In the genomic region with DNA sequence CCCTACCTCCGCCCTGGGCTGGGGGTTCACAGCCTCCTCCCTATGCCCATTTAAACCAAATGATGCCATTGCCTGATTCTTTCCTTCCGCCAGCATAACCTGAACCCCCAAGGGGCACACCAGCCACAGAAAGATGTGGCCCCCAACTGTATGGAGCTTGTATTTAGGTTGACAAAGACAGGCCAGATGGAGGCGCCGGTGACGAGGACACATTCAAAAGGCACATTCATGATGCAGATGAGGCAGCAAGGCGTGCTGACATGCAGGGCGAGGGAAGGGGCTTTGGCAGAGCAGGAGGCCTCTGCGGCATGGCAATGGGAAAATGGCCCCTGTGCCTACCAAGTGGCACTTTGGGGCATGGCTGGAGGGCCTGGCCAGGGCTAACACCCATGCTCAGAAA, we compare ENCODE assay signal across 17 cellular contexts.
"Had no signal": no experiment of that assay in that cellular context is flagged by ENCODE, and none has a peak within 500 bp of the region (broad histone marks: within the 10 kb centered on the region; RNA-seq: fewer than 3 reads in every experiment).

No MANE protein-coding gene starts in this region.

- H3K4me3 Mint-ChIP-seq: activated CD4-positive, alpha-beta memory T cell treated with anti-CD3 and anti-CD28 coated beads, Interleukin-2, amount 10 ng/mL, durations not matched to agents 7 days and 5 days; activated naive CD4-positive, alpha-beta T cell treated with anti-CD3 and anti-CD28 coated beads, Interleukin-2, amount 50 U/mL, for 24 hours; central memory CD8-positive, alpha-beta T cell; dendritic cell treated with granulocyte-macrophage colony-stimulating factor and Interleukin-4, amounts not matched to agents 40 ng/mL and 50 ng/mL, for 4 days; immature natural killer cell; naive B cell; stimulated activated naive CD8-positive, alpha-beta T cell treated with anti-CD3 and anti-CD28 coated beads, Interleukin-15, Interleukin-2, amounts not matched to agents 100 ng/mL and 50 ng/mL, for 24 hours; T-helper 2 cell treated with Interferon-gamma antibody and Interleukin-4, amounts not matched to agents 5 μg/mL and 100 μg/mL, for 36 hours had no signal

- H3K4me3 ChIP-seq: body of pancreas, lower lobe of right lung, testis, upper lobe of right lung had no signal

- DNase-seq: activated CD4-positive, alpha-beta memory T cell treated with anti-CD3 and anti-CD28 coated beads, Interleukin-2, amount 10 ng/mL, durations not matched to agents 7 days and 5 days; amniotic stem cell; body of pancreas; immature natural killer cell; left cardiac atrium; lower lobe of right lung; naive B cell; occipital lobe; stimulated activated CD4-positive, alpha-beta T cell treated with anti-CD3 and anti-CD28 coated beads, Interleukin-4, amount 100 ng/mL, for 1 hour; stimulated activated CD8-positive, alpha-beta memory T cell treated with anti-CD3 and anti-CD28 coated beads, Interleukin-4, amount 100 ng/mL, for 48 hours; testis; upper lobe of right lung had no signal

- H3K27me3 ChIP-seq: body of pancreas, testis, upper lobe of right lung had no signal

- H3K4me1 Mint-ChIP-seq: activated naive CD4-positive, alpha-beta T cell treated with anti-CD3 and anti-CD28 coated beads, Interleukin-2, amount 50 U/mL, for 24 hours had no signal

- H3K9me3 Mint-ChIP-seq: activated CD4-positive, alpha-beta memory T cell treated with anti-CD3 and anti-CD28 coated beads, Interleukin-2, amount 10 ng/mL, durations not matched to agents 7 days and 5 days; activated naive CD4-positive, alpha-beta T cell treated with anti-CD3 and anti-CD28 coated beads, Interleukin-2, amount 50 U/mL, for 24 hours; central memory CD8-positive, alpha-beta T cell; dendritic cell treated with granulocyte-macrophage colony-stimulating factor and Interleukin-4, amounts not matched to agents 40 ng/mL and 50 ng/mL, for 4 days; immature natural killer cell; naive B cell; stimulated activated naive CD8-positive, alpha-beta T cell treated with anti-CD3 and anti-CD28 coated beads, Interleukin-15, Interleukin-2, amounts not matched to agents 100 ng/mL and 50 ng/mL, for 24 hours; T-helper 2 cell treated with Interferon-gamma antibody and Interleukin-4, amounts not matched to agents 5 μg/mL and 100 μg/mL, for 36 hours had no signal

- H3K27ac ChIP-seq: body of pancreas, lower lobe of right lung, testis, upper lobe of right lung had no signal

- ATAC-seq: body of pancreas, left cardiac atrium, lower lobe of right lung, upper lobe of right lung had no signal

- H3K9me3 ChIP-seq: body of pancreas, lower lobe of right lung, testis, upper lobe of right lung had no signal

- H3K27ac Mint-ChIP-seq: activated CD4-positive, alpha-beta memory T cell treated with anti-CD3 and anti-CD28 coated beads, Interleukin-2, amount 10 ng/mL, durations not matched to agents 7 days and 5 days; activated naive CD4-positive, alpha-beta T cell treated with anti-CD3 and anti-CD28 coated beads, Interleukin-2, amount 50 U/mL, for 24 hours; dendritic cell treated with granulocyte-macrophage colony-stimulating factor and Interleukin-4, amounts not matched to agents 40 ng/mL and 50 ng/mL, for 4 days; immature natural killer cell; naive B cell; stimulated activated naive CD8-positive, alpha-beta T cell treated with anti-CD3 and anti-CD28 coated beads, Interleukin-15, Interleukin-2, amounts not matched to agents 100 ng/mL and 50 ng/mL, for 24 hours; T-helper 2 cell treated with Interferon-gamma antibody and Interleukin-4, amounts not matched to agents 5 μg/mL and 100 μg/mL, for 36 hours had no signal

- H3K27me3 Mint-ChIP-seq: activated CD4-positive, alpha-beta memory T cell treated with anti-CD3 and anti-CD28 coated beads, Interleukin-2, amount 10 ng/mL, durations not matched to agents 7 days and 5 days; activated naive CD4-positive, alpha-beta T cell treated with anti-CD3 and anti-CD28 coated beads, Interleukin-2, amount 50 U/mL, for 24 hours; central memory CD8-positive, alpha-beta T cell; dendritic cell treated with granulocyte-macrophage colony-stimulating factor and Interleukin-4, amounts not matched to agents 40 ng/mL and 50 ng/mL, for 4 days; naive B cell; stimulated activated naive CD8-positive, alpha-beta T cell treated with anti-CD3 and anti-CD28 coated beads, Interleukin-15, Interleukin-2, amounts not matched to agents 100 ng/mL and 50 ng/mL, for 24 hours had no signal
